In the genomic region with DNA sequence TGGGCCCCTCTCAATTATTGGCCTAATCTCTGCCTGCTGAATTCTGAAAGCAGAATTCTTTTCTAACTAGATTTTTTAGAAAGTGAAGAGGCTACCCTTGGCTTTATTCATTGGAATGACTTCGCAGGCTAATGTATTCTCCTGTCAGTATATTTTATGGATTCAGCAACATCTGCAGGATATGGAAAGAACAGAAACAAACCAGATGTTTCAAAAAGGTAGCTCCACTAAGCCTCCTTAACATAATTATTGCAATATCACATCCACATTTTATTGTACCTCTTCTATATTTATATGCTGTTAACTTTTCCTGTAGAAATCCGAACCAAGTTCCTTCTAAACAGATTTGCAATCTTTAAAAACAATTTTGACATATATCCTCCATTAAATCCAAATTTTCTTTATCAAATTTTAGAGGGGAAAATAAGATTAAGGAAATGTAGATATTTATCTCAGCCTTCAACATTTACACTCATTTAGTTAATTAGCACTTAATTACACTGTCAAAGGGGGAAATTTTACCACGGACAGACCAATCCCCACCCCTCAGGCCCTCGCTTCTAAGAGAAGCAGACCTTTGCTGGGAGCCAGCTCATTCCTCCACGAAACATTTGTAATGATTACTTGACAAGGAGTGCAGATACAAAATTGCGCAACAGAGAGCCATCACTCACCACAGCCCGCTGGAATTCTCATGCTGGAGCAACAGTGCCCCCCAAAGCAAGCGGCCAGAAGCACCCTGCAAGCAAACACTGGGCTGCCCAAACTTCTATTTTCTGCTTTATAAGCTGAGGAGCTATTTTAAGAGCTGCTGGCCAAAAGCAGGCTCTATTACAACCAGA, we compare ENCODE assay signal across 1 cellular context.
TF ChIP-seq lines count a peak whose summit lies in the region.

No MANE protein-coding gene starts in this region.

TF ChIP-seq in A549, 52 proteins besides CTCF, POLR2A, EP300 and RAD21 (continued from another document):
- TF ChIP-seq, protein P1, sequence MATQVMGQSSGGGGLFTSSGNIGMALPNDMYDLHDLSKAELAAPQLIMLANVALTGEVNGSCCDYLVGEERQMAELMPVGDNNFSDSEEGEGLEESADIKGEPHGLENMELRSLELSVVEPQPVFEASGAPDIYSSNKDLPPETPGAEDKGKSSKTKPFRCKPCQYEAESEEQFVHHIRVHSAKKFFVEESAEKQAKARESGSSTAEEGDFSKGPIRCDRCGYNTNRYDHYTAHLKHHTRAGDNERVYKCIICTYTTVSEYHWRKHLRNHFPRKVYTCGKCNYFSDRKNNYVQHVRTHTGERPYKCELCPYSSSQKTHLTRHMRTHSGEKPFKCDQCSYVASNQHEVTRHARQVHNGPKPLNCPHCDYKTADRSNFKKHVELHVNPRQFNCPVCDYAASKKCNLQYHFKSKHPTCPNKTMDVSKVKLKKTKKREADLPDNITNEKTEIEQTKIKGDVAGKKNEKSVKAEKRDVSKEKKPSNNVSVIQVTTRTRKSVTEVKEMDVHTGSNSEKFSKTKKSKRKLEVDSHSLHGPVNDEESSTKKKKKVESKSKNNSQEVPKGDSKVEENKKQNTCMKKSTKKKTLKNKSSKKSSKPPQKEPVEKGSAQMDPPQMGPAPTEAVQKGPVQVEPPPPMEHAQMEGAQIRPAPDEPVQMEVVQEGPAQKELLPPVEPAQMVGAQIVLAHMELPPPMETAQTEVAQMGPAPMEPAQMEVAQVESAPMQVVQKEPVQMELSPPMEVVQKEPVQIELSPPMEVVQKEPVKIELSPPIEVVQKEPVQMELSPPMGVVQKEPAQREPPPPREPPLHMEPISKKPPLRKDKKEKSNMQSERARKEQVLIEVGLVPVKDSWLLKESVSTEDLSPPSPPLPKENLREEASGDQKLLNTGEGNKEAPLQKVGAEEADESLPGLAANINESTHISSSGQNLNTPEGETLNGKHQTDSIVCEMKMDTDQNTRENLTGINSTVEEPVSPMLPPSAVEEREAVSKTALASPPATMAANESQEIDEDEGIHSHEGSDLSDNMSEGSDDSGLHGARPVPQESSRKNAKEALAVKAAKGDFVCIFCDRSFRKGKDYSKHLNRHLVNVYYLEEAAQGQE (IDR thresholded peaks at IDR 0.05), result no peak
- no peak for TF ChIP-seq HEYL (CRISPR knock-in tag; IDR thresholded peaks at IDR 0.05)
- TF ChIP-seq RARB (CRISPR knock-in tag; IDR thresholded peaks at IDR 0.05), result no peak
- TF ChIP-seq MYC (IDR thresholded peaks at IDR 0.05; ENCODE audit: borderline replicate concordance, low read length), result no peak
- no peak for TF ChIP-seq CHD2 (IDR thresholded peaks at IDR 0.05; ENCODE audit: low read length, partially characterized antibody)
- no peak for TF ChIP-seq ESRRA (IDR thresholded peaks at IDR 0.05; ENCODE audit: borderline replicate concordance, low read length)
- TF ChIP-seq BHLHE40 (IDR thresholded peaks at IDR 0.05; ENCODE audit: low read depth, low read length), result no peak
- TF ChIP-seq, protein P2, sequence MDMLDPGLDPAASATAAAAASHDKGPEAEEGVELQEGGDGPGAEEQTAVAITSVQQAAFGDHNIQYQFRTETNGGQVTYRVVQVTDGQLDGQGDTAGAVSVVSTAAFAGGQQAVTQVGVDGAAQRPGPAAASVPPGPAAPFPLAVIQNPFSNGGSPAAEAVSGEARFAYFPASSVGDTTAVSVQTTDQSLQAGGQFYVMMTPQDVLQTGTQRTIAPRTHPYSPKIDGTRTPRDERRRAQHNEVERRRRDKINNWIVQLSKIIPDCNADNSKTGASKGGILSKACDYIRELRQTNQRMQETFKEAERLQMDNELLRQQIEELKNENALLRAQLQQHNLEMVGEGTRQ (IDR thresholded peaks at IDR 0.05), result no peak
- 0 out of 2 replicates have a peak, but pooled peaks have one; percentile 10 for TF ChIP-seq FOSL2 (IDR thresholded peaks at IDR 0.05)
- TF ChIP-seq FOSL2 (CRISPR knock-in tag; IDR thresholded peaks at IDR 0.05), result peak; percentile 41
- TF ChIP-seq ZNF302 (CRISPR knock-in tag; IDR thresholded peaks at IDR 0.05), result no peak
- no peak for TF ChIP-seq HOXA7 (CRISPR knock-in tag; IDR thresholded peaks at IDR 0.05)
- TF ChIP-seq E2F6 (IDR thresholded peaks at IDR 0.05; ENCODE audit: borderline replicate concordance, low read depth), result no peak
- TF ChIP-seq, protein P3, sequence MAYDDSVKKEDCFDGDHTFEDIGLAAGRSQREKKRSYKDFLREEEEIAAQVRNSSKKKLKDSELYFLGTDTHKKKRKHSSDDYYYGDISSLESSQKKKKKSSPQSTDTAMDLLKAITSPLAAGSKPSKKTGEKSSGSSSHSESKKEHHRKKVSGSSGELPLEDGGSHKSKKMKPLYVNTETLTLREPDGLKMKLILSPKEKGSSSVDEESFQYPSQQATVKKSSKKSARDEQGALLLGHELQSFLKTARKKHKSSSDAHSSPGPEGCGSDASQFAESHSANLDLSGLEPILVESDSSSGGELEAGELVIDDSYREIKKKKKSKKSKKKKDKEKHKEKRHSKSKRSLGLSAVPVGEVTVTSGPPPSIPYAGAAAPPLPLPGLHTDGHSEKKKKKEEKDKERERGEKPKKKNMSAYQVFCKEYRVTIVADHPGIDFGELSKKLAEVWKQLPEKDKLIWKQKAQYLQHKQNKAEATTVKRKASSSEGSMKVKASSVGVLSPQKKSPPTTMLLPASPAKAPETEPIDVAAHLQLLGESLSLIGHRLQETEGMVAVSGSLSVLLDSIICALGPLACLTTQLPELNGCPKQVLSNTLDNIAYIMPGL (CRISPR knock-in tag; IDR thresholded peaks at IDR 0.05; ENCODE audit: borderline replicate concordance), result no peak
- TF ChIP-seq, protein P4, sequence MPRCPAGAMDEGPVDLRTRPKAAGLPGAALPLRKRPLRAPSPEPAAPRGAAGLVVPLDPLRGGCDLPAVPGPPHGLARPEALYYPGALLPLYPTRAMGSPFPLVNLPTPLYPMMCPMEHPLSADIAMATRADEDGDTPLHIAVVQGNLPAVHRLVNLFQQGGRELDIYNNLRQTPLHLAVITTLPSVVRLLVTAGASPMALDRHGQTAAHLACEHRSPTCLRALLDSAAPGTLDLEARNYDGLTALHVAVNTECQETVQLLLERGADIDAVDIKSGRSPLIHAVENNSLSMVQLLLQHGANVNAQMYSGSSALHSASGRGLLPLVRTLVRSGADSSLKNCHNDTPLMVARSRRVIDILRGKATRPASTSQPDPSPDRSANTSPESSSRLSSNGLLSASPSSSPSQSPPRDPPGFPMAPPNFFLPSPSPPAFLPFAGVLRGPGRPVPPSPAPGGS (IDR thresholded peaks at IDR 0.05), result no peak
- no peak for TF ChIP-seq ATOH8 (CRISPR knock-in tag; IDR thresholded peaks at IDR 0.05; ENCODE audit: low read depth)
- no peak for TF ChIP-seq KDM5A (IDR thresholded peaks at IDR 0.05)
